Comparison of ENCODE assay signal across 9 cellular contexts in the genomic region with DNA sequence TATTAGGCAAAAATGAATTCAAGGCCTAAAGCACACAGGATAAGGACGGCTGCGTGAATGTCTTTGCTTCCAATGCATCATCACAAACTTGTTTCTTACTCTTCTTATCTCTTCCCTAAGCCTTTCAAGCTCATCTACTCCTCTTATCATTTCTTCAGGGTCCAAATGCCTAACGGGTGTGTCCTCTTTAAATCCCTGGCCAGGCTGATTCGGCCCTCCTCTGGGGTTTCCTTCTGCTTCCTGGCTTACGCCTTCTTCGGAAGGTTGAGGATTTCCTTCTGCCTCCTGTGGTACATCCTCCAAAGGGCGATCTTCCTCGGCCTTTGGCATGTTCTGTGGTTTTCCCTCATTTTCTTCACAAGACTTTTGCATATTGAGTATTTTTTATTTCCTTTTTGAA. TPM values are rescaled to one million over a fixed set of nuclear protein-coding genes. Genes with fewer than 3 reads are reported as not detected.
A peak's percentile ranks its signal among the peaks of the same experiment; 100 is the strongest.
DNase-seq lines count a peak whose midpoint lies in the region; ATAC-seq and FAIRE-seq lines count a peak whose summit lies in the region.
"Had no signal": no experiment of that assay in that cellular context is flagged by ENCODE, and none has a peak within 500 bp of the region (broad histone marks: within the 10 kb centered on the region; RNA-seq: fewer than 3 reads in every experiment).

No MANE protein-coding gene starts in this region.

- H3K4me1 Mint-ChIP-seq in stimulated activated naive CD8-positive, alpha-beta T cell treated with anti-CD3 and anti-CD28 coated beads, Interleukin-15, amount 100 ng/mL, for 72 hours, result peaks cover 17% of the 10 kb centered on the region

- H3K27me3 ChIP-seq in HUES6 (ENCODE audit: control insufficient read depth, insufficient read depth, low read length) (peaks cover 3% of the 10 kb centered on the region; the same call in 1 of the 2 replicates), adipocyte (replicated peaks; ENCODE audit: control insufficient read depth, insufficient read depth, low read length) (peaks cover 13% of the 10 kb centered on the region), iPS-18a (ENCODE audit: control insufficient read depth, insufficient read depth, low read length) (no peaks in the 10 kb centered on the region)

- H3K27ac ChIP-seq in HUES6 (ENCODE audit: low read depth, low read length) (peak overlapping the region; percentile 45; the same call in 1 of the 2 replicates), iPS-18a (ENCODE audit: low read length) (peak overlapping the region; percentile 86)

- H3K4me1 ChIP-seq in HUES6 (ENCODE audit: control insufficient read depth, insufficient read depth, low read length) (peaks cover 31% of the 10 kb centered on the region), adipocyte (ENCODE audit: control insufficient read depth, insufficient read depth, low read length) (no peaks in the 10 kb centered on the region), iPS-18a (ENCODE audit: control insufficient read depth, low read depth, low read length) (peaks cover 19% of the 10 kb centered on the region)

- ATAC-seq in stimulated activated naive CD8-positive, alpha-beta T cell treated with anti-CD3 and anti-CD28 coated beads, Interleukin-15, amount 100 ng/mL, for 72 hours, result no peak
- ATAC-seq in GM18498 (IDR thresholded peaks at IDR 0.05; ENCODE audit: unreplicated experiment), result no peak

- no peak for FAIRE-seq in frontal cortex (lab: Jason Lieb, UNC)

- H3K9ac ChIP-seq in HUES6 (ENCODE audit: low read length) (peak overlapping the region; percentile 93), adipocyte (ENCODE audit: low read length) (peak overlapping the region; percentile 93), iPS-18a (ENCODE audit: low read length) (peak overlapping the region; percentile 91)

- no peaks in the 10 kb centered on the region for H3K9me3 ChIP-seq in HUES6 (ENCODE audit: control insufficient read depth, insufficient read depth, low read depth, low read length)
- no peaks in the 10 kb centered on the region for H3K9me3 ChIP-seq in adipocyte (ENCODE audit: control insufficient read depth, low read length)
- no peaks in the 10 kb centered on the region for H3K9me3 ChIP-seq in iPS-18a (ENCODE audit: control insufficient read depth, low read depth, low read length)

- H3K9me3 Mint-ChIP-seq in stimulated activated naive CD8-positive, alpha-beta T cell treated with anti-CD3 and anti-CD28 coated beads, Interleukin-15, amount 100 ng/mL, for 72 hours, result no peaks in the 10 kb centered on the region

- peak overlapping the region; percentile 96 to 98 for H3K4me3 Mint-ChIP-seq in stimulated activated naive CD8-positive, alpha-beta T cell treated with anti-CD3 and anti-CD28 coated beads, Interleukin-15, amount 100 ng/mL, for 72 hours

- DNase-seq in adipocyte (ENCODE audit: low read depth), result peak; percentile 26
- DNase-seq in stimulated activated naive CD8-positive, alpha-beta T cell treated with anti-CD3 and anti-CD28 coated beads, Interleukin-15, amount 100 ng/mL, for 72 hours, result no peak
- no peak for DNase-seq in NCI-H774 (lab: John Stamatoyannopoulos, UW)
- DNase-seq in NCI-H1417 treated with DMSO at 0.1 percent for 48 hours (lab: John Stamatoyannopoulos, UW), result no peak
- DNase-seq in frontal cortex (ENCODE audit: low spot score in 2 of 2), result no peak

- peak overlapping the region; percentile 57 to 99 for H3K27ac Mint-ChIP-seq in stimulated activated naive CD8-positive, alpha-beta T cell treated with anti-CD3 and anti-CD28 coated beads, Interleukin-15, amount 100 ng/mL, for 72 hours

- H3K4me3 ChIP-seq in HUES6 (ENCODE audit: low read depth, low read length) (peak overlapping the region; percentile 87), adipocyte (ENCODE audit: low read length) (peak overlapping the region; percentile 93), iPS-18a (ENCODE audit: low read length) (peak overlapping the region; percentile 81)

- H3K27me3 Mint-ChIP-seq in stimulated activated naive CD8-positive, alpha-beta T cell treated with anti-CD3 and anti-CD28 coated beads, Interleukin-15, amount 100 ng/mL, for 72 hours, result no peaks in the 10 kb centered on the region

- H3K36me3 ChIP-seq in HUES6 (ENCODE audit: control insufficient read depth, insufficient read depth, low read length) (peaks cover 17% of the 10 kb centered on the region), adipocyte (ENCODE audit: control insufficient read depth, insufficient read depth, low read length, severe bottlenecking) (no peaks in the 10 kb centered on the region), iPS-18a (ENCODE audit: control insufficient read depth, low read depth, low read length) (peaks cover 18% of the 10 kb centered on the region)

RNA-seq across cellular contexts. Expression of gene TCEAL8, which starts 1.3 kb away (rescaled TPM):
- total RNA-seq in frontal cortex, result 106 TPM

RNA-seq across cellular contexts. Expression of gene TCEAL5, which starts 22.9 kb away (rescaled TPM):
- total RNA-seq in frontal cortex, result 6.9 TPM
- total RNA-seq: T-helper 2 cell treated with Interferon-gamma antibody and Interleukin-4, amounts not matched to agents 100 ng/mL and 5 ng/mL, for 36 hours had no signal

RNA-seq across cellular contexts. Expression of gene BEX4, which starts 38.7 kb away (rescaled TPM):
- 110 TPM for total RNA-seq in frontal cortex

RNA-seq across cellular contexts. Expression of gene BEX2, which starts 57.2 kb away (rescaled TPM):
- total RNA-seq in frontal cortex, result 110 TPM
